Comparison of ENCODE assay signal across 8 cellular contexts in the genomic region with DNA sequence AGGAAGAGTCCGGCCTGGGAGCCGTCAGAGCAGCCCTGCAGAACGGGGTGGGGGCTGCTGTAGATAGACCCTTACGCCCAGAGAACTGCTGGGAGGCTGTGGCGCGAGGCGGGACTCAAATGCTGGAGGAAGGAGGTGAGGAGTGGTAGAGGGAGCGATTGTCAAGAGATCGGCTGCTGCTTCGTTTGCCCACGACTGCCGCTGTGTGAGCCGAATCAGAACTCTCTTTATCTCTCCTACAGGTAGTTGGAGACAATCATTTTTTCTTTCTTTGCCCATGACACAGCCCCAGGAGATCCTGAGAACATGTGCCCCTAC. TPM values are rescaled to one million over a fixed set of nuclear protein-coding genes. Genes with fewer than 3 reads are reported as not detected.
A peak's percentile ranks its signal among the peaks of the same experiment; 100 is the strongest.
DNase-seq lines count a peak whose midpoint lies in the region; ATAC-seq and TF ChIP-seq lines count a peak whose summit lies in the region.

No MANE protein-coding gene starts in this region.

- H3K27me3 Mint-ChIP-seq in CD14-positive monocyte (ENCODE audit: low read depth in 3 of 3) = peaks cover 0 to 2% (median 2%) of the 10 kb centered on the region in 3 donors
- no peaks in the 10 kb centered on the region for H3K27me3 Mint-ChIP-seq in dendritic cell treated with granulocyte-macrophage colony-stimulating factor and Interleukin-4, amounts not matched to agents 40 ng/mL and 50 ng/mL, for 4 days
- no peaks in the 10 kb centered on the region for H3K27me3 Mint-ChIP-seq in naive B cell

- H3K9me3 Mint-ChIP-seq in CD14-positive monocyte = no peaks in the 10 kb centered on the region
- H3K9me3 Mint-ChIP-seq in dendritic cell treated with granulocyte-macrophage colony-stimulating factor and Interleukin-4, amounts not matched to agents 40 ng/mL and 50 ng/mL, for 4 days = no peaks in the 10 kb centered on the region
- H3K9me3 Mint-ChIP-seq in naive B cell = no peaks in the 10 kb centered on the region

- H3K4me1 ChIP-seq in HAP-1 (peaks cover 2% of the 10 kb centered on the region), RWPE2 (ENCODE audit: insufficient read depth, poor library complexity, severe bottlenecking) (peaks cover 3% of the 10 kb centered on the region)

- H3K27me3 ChIP-seq in HAP-1 (ENCODE audit: low read depth) (no peaks in the 10 kb centered on the region), RWPE2 (ENCODE audit: insufficient read depth, poor library complexity, severe bottlenecking) (no peaks in the 10 kb centered on the region)

- peak overlapping the region; percentile 65 for H3K27ac ChIP-seq in RWPE2 (ENCODE audit: poor library complexity, severe bottlenecking)

- peaks cover 38% of the 10 kb centered on the region for H3K4me1 Mint-ChIP-seq in CD14-positive monocyte
- H3K4me1 Mint-ChIP-seq in dendritic cell treated with granulocyte-macrophage colony-stimulating factor and Interleukin-4, amounts not matched to agents 40 ng/mL and 50 ng/mL, for 4 days (ENCODE audit: low read depth) = peaks cover 47% of the 10 kb centered on the region
- H3K4me1 Mint-ChIP-seq in naive B cell = peaks cover 30 to 46% (median 39%) of the 10 kb centered on the region in 3 donors

- TF ChIP-seq CTCF in CD14-positive monocyte (IDR thresholded peaks at IDR 0.05) (no peak), RWPE2 (IDR thresholded peaks at IDR 0.05; ENCODE audit: poor library complexity, severe bottlenecking) (no peak)

- H3K4me3 Mint-ChIP-seq in CD14-positive monocyte (peak overlapping the region; percentile 96 to 99), naive B cell (peak overlapping the region; percentile 94 to 100 (median 100))
- H3K4me3 Mint-ChIP-seq in dendritic cell treated with granulocyte-macrophage colony-stimulating factor and Interleukin-4, amounts not matched to agents 40 ng/mL and 50 ng/mL, for 4 days = peak overlapping the region; percentile 99

- H3K9me3 ChIP-seq in HAP-1 = no peaks in the 10 kb centered on the region
- no peaks in the 10 kb centered on the region for H3K9me3 ChIP-seq in RWPE2 (ENCODE audit: severe bottlenecking)

- H3K36me3 ChIP-seq in HAP-1 (replicated peaks) (peaks cover 11% of the 10 kb centered on the region), RWPE2 (ENCODE audit: low read depth) (peaks cover 13% of the 10 kb centered on the region)

- peak overlapping the region; percentile 92 for H3K4me3 ChIP-seq in HAP-1
- H3K4me3 ChIP-seq in RWPE2 (ENCODE audit: severe bottlenecking) = peak overlapping the region; percentile 63

- H3K36me3 Mint-ChIP-seq in CD14-positive monocyte (peaks cover 17 to 24% of the 10 kb centered on the region in 2 donors), naive B cell (no peaks in the 10 kb centered on the region)
- peaks cover 45% of the 10 kb centered on the region for H3K36me3 Mint-ChIP-seq in dendritic cell treated with granulocyte-macrophage colony-stimulating factor and Interleukin-4, amounts not matched to agents 40 ng/mL and 50 ng/mL, for 4 days (ENCODE audit: low read depth)

- in situ Hi-C loops in HAP-1 (cut with MboI; ENCODE audit: low sequenced_read_pairs) = no loop called here

- H3K27ac Mint-ChIP-seq in CD14-positive monocyte (peak overlapping the region; percentile 92 to 98 (median 96)), naive B cell (peak overlapping the region; percentile 69 to 98 (median 96))
- H3K27ac Mint-ChIP-seq in dendritic cell treated with granulocyte-macrophage colony-stimulating factor and Interleukin-4, amounts not matched to agents 40 ng/mL and 50 ng/mL, for 4 days = peak overlapping the region; percentile 94

- no peak; the same call in 2 of the 3 replicates for ATAC-seq in RWPE2 (ENCODE audit: low read depth)
- peak; percentile 27 to 37 for ATAC-seq in naive B cell (ENCODE audit: low read depth in 2 of 2)

- intact Hi-C loops in CD14-positive monocyte (cut with micrococcal nuclease) = loop anchor here in 1 of 2 donors (2.0 kb wide), 1 partner anchor 26 kb away; a partner anchor contains a TSS
- intact Hi-C loops in dendritic cell treated with granulocyte-macrophage colony-stimulating factor and Interleukin-4, amounts not matched to agents 40 ng/mL and 50 ng/mL, for 4 days (cut with micrococcal nuclease) = loop anchor here (1.0 to 10.0 kb wide), 2 partner anchors 27 to 200 kb away; a partner anchor contains a TSS

- DNase-seq in CD14-positive monocyte (ENCODE audit: low spot score) (no peak), HAP-1 (ENCODE audit: low spot score in 2 of 2) (no peak), RWPE2 (ENCODE audit: low spot score) (no peak), naive B cell (no peak), DMS153 (lab: John Stamatoyannopoulos, UW) (no peak), NCI-H1694 (lab: John Stamatoyannopoulos, UW) (no peak), NCI-H774 (lab: John Stamatoyannopoulos, UW) (no peak)

RNA-seq across cellular contexts. Expression of a gene that starts 0.4 kb away (rescaled TPM):
- 1 to 10 TPM; 1.4 to 2.0 TPM for polyA plus RNA-seq in CD14-positive monocyte
- polyA plus RNA-seq in naive B cell (ENCODE audit: low read depth in 6 of 6) = 1 to 10 TPM in 5 of 6 donors, not detected in 1; 5.8 to 8.8 (median 6.2) TPM

RNA-seq across cellular contexts. Expression of a gene that starts 26.6 kb away (rescaled TPM):
- polyA plus RNA-seq in CD14-positive monocyte = 100 to 1,000 TPM; 417 to 490 TPM
- polyA plus RNA-seq in naive B cell (ENCODE audit: low read depth in 6 of 6) = 1,000 to 10,000 TPM; 1,582 to 1,976 (median 1,881) TPM

RNA-seq across cellular contexts. Expression of a gene that starts 26.7 kb away (rescaled TPM):
- polyA plus RNA-seq in CD14-positive monocyte (1 to 10 TPM; 6.0 to 8.2 TPM), naive B cell (ENCODE audit: low read depth in 6 of 6) (1 to 10 TPM; 4.9 to 9.2 (median 7.0) TPM)

RNA-seq across cellular contexts. Expression of a gene that starts 27.7 kb away (rescaled TPM):
- polyA plus RNA-seq in CD14-positive monocyte (1 to 10 TPM; 6.6 to 8.7 TPM), naive B cell (ENCODE audit: low read depth in 6 of 6) (10 to 100 TPM in 1 of 6 donors, 1 to 10 TPM in 5; 6.0 to 14.3 (median 8.5) TPM)
